In genomic region chr19:58558066-58558622, GRCh38 we compare ENCODE assay signal across 8 cellular contexts. TPM values are rescaled to one million over a fixed set of nuclear protein-coding genes. Genes with fewer than 3 reads are reported as not detected.
DNase-seq lines count a peak whose midpoint lies in the region; ATAC-seq and TF ChIP-seq lines count a peak whose summit lies in the region.

UBE2M (minus strand) TSS chr19:58558611; CDS start chr19:58558381, 230 bp downstream.

- H3K79me2 ChIP-seq in SK-N-SH (ENCODE audit: insufficient read depth) (peaks cover 45% of the 10 kb centered on the region), SU-DHL-6 (ENCODE audit: insufficient read depth, low read length) (peaks cover 29% of the 10 kb centered on the region)

- TF ChIP-seq CTCF in SK-N-SH (IDR thresholded peaks at IDR 0.05) (no peak), SU-DHL-6 (IDR thresholded peaks at IDR 0.05; ENCODE audit: insufficient read depth, low read length, poor library complexity, severe bottlenecking) (no peak), right lobe of liver (IDR thresholded peaks at IDR 0.05) (no peak), GM13977 (IDR thresholded peaks at IDR 0.05; ENCODE audit: extremely low read depth, insufficient read depth, missing control alignments) (no peak)

- H3K27ac ChIP-seq in SK-N-SH (ENCODE audit: low read depth in 2 of 2, low read length in 1 of 2) (peak within 1 kb of the TSS; percentile 99 to 100), SU-DHL-6 (ENCODE audit: low read depth, low read length) (peak within 1 kb of the TSS; percentile 95), right lobe of liver (peak within 1 kb of the TSS; percentile 98 to 100 (median 99)), subcutaneous abdominal adipose tissue (ENCODE audit: low read depth, low read length) (peak within 1 kb of the TSS; percentile 82)

- ATAC-seq in SK-N-SH treated with all-trans-retinoic acid at 6 μM for 48 hours (no peak), right lobe of liver (no peak), GM18870 (IDR thresholded peaks at IDR 0.05; ENCODE audit: unreplicated experiment) (no peak)

- peak within 1 kb of the TSS; percentile 91 to 96 for H3K4me3 ChIP-seq in SK-N-SH (ENCODE audit: low read depth in 2 of 2, low read length in 1 of 2)
- H3K4me3 ChIP-seq in SU-DHL-6 (ENCODE audit: insufficient read depth, low read length, poor library complexity, severe bottlenecking): peak within 1 kb of the TSS; percentile 94
- peak within 1 kb of the TSS; percentile 72 to 95 (median 89) for H3K4me3 ChIP-seq in right lobe of liver
- H3K4me3 ChIP-seq in subcutaneous abdominal adipose tissue (ENCODE audit: low read depth in 1 of 5, low read length in 5 of 5): peak within 1 kb of the TSS; percentile 73 to 93 (median 73)

- peak within 1 kb of the TSS; percentile 100 for H3K9ac ChIP-seq in SK-N-SH
- peak within 1 kb of the TSS; percentile 89 for H3K9ac ChIP-seq in SU-DHL-6 (ENCODE audit: low read length)
- peak within 1 kb of the TSS; percentile 87 to 99 (median 99) for H3K9ac ChIP-seq in subcutaneous abdominal adipose tissue (ENCODE audit: low read length in 5 of 5)

- TF ChIP-seq EP300 in SK-N-SH (IDR thresholded peaks at IDR 0.05; ENCODE audit: borderline replicate concordance in 1 of 2, low read depth in 1 of 2, low read length in 1 of 2): no peak

- 0% methylated on average over 39 of the region's 62 CpGs for WGBS in SK-N-SH (ENCODE audit: low lambda C conversion rate)
- WGBS in right lobe of liver (ENCODE audit: insufficient coverage, low coverage, low lambda C conversion rate, missing lambda C conversion rate): 2% methylated on average over 35 of the region's 62 CpGs

- no peaks in the 10 kb centered on the region for H3K9me3 ChIP-seq in SK-N-SH
- no peaks in the 10 kb centered on the region for H3K9me3 ChIP-seq in SU-DHL-6 (ENCODE audit: insufficient read depth, low read length)
- H3K9me3 ChIP-seq in right lobe of liver: no peaks in the 10 kb centered on the region
- no peaks in the 10 kb centered on the region for H3K9me3 ChIP-seq in subcutaneous abdominal adipose tissue (ENCODE audit: control insufficient read depth in 5 of 5, low read length in 5 of 5)

- peaks cover 24 to 70% of the 10 kb centered on the region in 2 experiments; a peak in 3 of 4 replicates for H3K4me1 ChIP-seq in SK-N-SH (ENCODE audit: control insufficient read depth in 1 of 2, insufficient read depth in 2 of 2, low read depth in 1 of 2, low read length in 1 of 2)
- peaks cover 0 to 46% (median 13%) of the 10 kb centered on the region in 4 donors for H3K4me1 ChIP-seq in right lobe of liver
- H3K4me1 ChIP-seq in subcutaneous abdominal adipose tissue (ENCODE audit: control insufficient read depth in 5 of 5, insufficient read depth in 5 of 5, low read length in 5 of 5): peaks cover 15 to 77% (median 71%) of the 10 kb centered on the region in 5 donors

- POLR2A ChIA-PET in SK-N-SH (lab: Yijun Ruan, JAX): interaction anchor here (1.5 to 5.7 kb wide), 5 partner anchors 11 to 39 kb away, joined by 3 to 35 read pairs (median 15); partner anchors contain the start of genes MZF1, TRIM28 and ZBTB45

- H2AFZ ChIP-seq in SK-N-SH (ENCODE audit: low read depth): no peak within 1 kb of the TSS
- peak within 1 kb of the TSS; percentile 6 for H2AFZ ChIP-seq in SU-DHL-6 (ENCODE audit: low read depth, low read length, severe bottlenecking)

- H3K9me2 ChIP-seq in SK-N-SH: no peaks in the 10 kb centered on the region
- H3K9me2 ChIP-seq in SU-DHL-6 (replicated peaks; ENCODE audit: insufficient read depth, low read length): no peaks in the 10 kb centered on the region

- no peaks in the 10 kb centered on the region for H3K27me3 ChIP-seq in SK-N-SH (ENCODE audit: insufficient read depth)
- H3K27me3 ChIP-seq in SU-DHL-6 (ENCODE audit: low read length): no peaks in the 10 kb centered on the region
- H3K27me3 ChIP-seq in right lobe of liver: no peaks in the 10 kb centered on the region
- H3K27me3 ChIP-seq in subcutaneous abdominal adipose tissue (ENCODE audit: control insufficient read depth in 5 of 5, insufficient read depth in 4 of 5, low read length in 5 of 5): peaks cover 0 to 10% (median 4%) of the 10 kb centered on the region in 5 donors

- TF ChIP-seq RAD21 in SK-N-SH (IDR thresholded peaks at IDR 0.05; ENCODE audit: low read length): no peak

- peaks cover 16 to 18% of the 10 kb centered on the region in 2 experiments for H3K36me3 ChIP-seq in SK-N-SH (replicated peaks in 1 of 2; ENCODE audit: control insufficient read depth in 1 of 2, insufficient read depth in 2 of 2, low read length in 1 of 2)
- no peaks in the 10 kb centered on the region for H3K36me3 ChIP-seq in SU-DHL-6 (ENCODE audit: low read length)
- H3K36me3 ChIP-seq in right lobe of liver: peaks cover 0 to 16% (median 2%) of the 10 kb centered on the region in 4 donors
- H3K36me3 ChIP-seq in subcutaneous abdominal adipose tissue (ENCODE audit: control insufficient read depth in 5 of 5, insufficient read depth in 5 of 5, low read length in 5 of 5): peaks cover 0 to 12% (median 11%) of the 10 kb centered on the region in 5 donors

- in situ Hi-C loops in GM13977 (cut with MboI; ENCODE audit: low pct_unique_long_range_greater_than_20kb, low sequenced_read_pairs, unreplicated experiment): no loop called here

- peaks cover 41% of the 10 kb centered on the region for H3F3A ChIP-seq in SK-N-SH (replicated peaks; ENCODE audit: insufficient read depth)
- peaks cover 52% of the 10 kb centered on the region for H3F3A ChIP-seq in SU-DHL-6 (ENCODE audit: insufficient read depth)

- CTCF ChIA-PET in SK-N-SH (lab: Yijun Ruan, JAX): interaction anchor here (2.6 kb wide), 1 partner anchor 39 kb away, joined by 23 read pairs; the partner anchor contains the start of gene ZBTB45

- DNase-seq in SK-N-SH (no peak), cerebellum (ENCODE audit: low spot score) (peak; percentile 12), right lobe of liver (peak; percentile 70 to 82 (median 72)), GM13977 (ENCODE audit: low spot score) (no peak)

- peak within 1 kb of the TSS; percentile 99 for H3K4me2 ChIP-seq in SK-N-SH
- peak within 1 kb of the TSS; percentile 90 for H3K4me2 ChIP-seq in SU-DHL-6 (ENCODE audit: low read depth, low read length, poor library complexity, severe bottlenecking)

- intact Hi-C loops in right lobe of liver (cut with DNase I): no loop called here

- TF ChIP-seq POLR2A in right lobe of liver (IDR thresholded peaks at IDR 0.05): no peak

- H4K20me1 ChIP-seq in SK-N-SH (ENCODE audit: insufficient read depth): peaks cover 9% of the 10 kb centered on the region; the same call in 1 of the 2 replicates
- no peaks in the 10 kb centered on the region for H4K20me1 ChIP-seq in SU-DHL-6 (ENCODE audit: low read depth, low read length)

TF ChIP-seq in SK-N-SH, 30 proteins besides CTCF, POLR2A, EP300 and RAD21 (continues in another document):
- TF ChIP-seq IRF3 (IDR thresholded peaks at IDR 0.05; ENCODE audit: low read depth, low read length): no peak
- TF ChIP-seq, protein P1, sequence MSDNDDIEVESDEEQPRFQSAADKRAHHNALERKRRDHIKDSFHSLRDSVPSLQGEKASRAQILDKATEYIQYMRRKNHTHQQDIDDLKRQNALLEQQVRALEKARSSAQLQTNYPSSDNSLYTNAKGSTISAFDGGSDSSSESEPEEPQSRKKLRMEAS (IDR thresholded peaks at IDR 0.05; ENCODE audit: low read depth): no peak
- no peak for TF ChIP-seq USF1 (IDR thresholded peaks at IDR 0.05; ENCODE audit: borderline replicate concordance, low read depth)
- no peak for TF ChIP-seq EZH2phosphoT487 (IDR thresholded peaks at IDR 0.05; ENCODE audit: borderline replicate concordance, low read depth)

TF ChIP-seq in SK-N-SH treated with all-trans-retinoic acid at 6 μM for 48 hours, 23 proteins besides CTCF, POLR2A, EP300 and RAD21 (continues in another document):
- TF ChIP-seq, protein P2, sequence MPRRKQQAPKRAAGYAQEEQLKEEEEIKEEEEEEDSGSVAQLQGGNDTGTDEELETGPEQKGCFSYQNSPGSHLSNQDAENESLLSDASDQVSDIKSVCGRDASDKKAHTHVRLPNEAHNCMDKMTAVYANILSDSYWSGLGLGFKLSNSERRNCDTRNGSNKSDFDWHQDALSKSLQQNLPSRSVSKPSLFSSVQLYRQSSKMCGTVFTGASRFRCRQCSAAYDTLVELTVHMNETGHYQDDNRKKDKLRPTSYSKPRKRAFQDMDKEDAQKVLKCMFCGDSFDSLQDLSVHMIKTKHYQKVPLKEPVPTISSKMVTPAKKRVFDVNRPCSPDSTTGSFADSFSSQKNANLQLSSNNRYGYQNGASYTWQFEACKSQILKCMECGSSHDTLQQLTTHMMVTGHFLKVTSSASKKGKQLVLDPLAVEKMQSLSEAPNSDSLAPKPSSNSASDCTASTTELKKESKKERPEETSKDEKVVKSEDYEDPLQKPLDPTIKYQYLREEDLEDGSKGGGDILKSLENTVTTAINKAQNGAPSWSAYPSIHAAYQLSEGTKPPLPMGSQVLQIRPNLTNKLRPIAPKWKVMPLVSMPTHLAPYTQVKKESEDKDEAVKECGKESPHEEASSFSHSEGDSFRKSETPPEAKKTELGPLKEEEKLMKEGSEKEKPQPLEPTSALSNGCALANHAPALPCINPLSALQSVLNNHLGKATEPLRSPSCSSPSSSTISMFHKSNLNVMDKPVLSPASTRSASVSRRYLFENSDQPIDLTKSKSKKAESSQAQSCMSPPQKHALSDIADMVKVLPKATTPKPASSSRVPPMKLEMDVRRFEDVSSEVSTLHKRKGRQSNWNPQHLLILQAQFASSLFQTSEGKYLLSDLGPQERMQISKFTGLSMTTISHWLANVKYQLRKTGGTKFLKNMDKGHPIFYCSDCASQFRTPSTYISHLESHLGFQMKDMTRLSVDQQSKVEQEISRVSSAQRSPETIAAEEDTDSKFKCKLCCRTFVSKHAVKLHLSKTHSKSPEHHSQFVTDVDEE (CRISPR knock-in tag; IDR thresholded peaks at IDR 0.05): no peak
- TF ChIP-seq ZFP30 (CRISPR knock-in tag; IDR thresholded peaks at IDR 0.05): no peak
- no peak for TF ChIP-seq ZNF565 (CRISPR knock-in tag; conservative IDR thresholded peaks at IDR 0.05; ENCODE audit: low read depth)
- TF ChIP-seq ZFP3 (CRISPR knock-in tag; IDR thresholded peaks at IDR 0.05): no peak
- no peak for TF ChIP-seq CREB5 (CRISPR knock-in tag; IDR thresholded peaks at IDR 0.05; ENCODE audit: low read depth)
- TF ChIP-seq PPARA (CRISPR knock-in tag; IDR thresholded peaks at IDR 0.05; ENCODE audit: borderline replicate concordance): no peak

RNA-seq across cellular contexts. Expression of gene UBE2M, which starts in this region (rescaled TPM):
- polyA plus RNA-seq in SK-N-SH (2012; rRNA removed): 109 and 135 TPM in 2 replicates
- polyA plus RNA-seq in SK-N-SH (2012; cell fraction: cytosol; rRNA removed): 102 and 103 TPM in 2 replicates
- polyA plus RNA-seq in SK-N-SH (2012; cell fraction: nucleus; rRNA removed): 128 and 133 TPM in 2 replicates
- total RNA-seq in cerebellum (36.0 TPM), right lobe of liver (10 to 100 TPM; 16.0 to 23.5 (median 20.7) TPM)

Comparison
In these comparisons a context has a peak if more than half of its experiments do, and no peak if none do; other contexts are left out.
1. DNase-seq: peak in cerebellum (single experiment) and right lobe of liver (3 of 3); none in SK-N-SH (single experiment) and GM13977 (single experiment).
2. Peak in every context shown above with its lines, with median percentiles within 50 percentile points of each other: H3K27ac ChIP-seq, H3K4me3 ChIP-seq and H3K9ac ChIP-seq.